Comparison of ENCODE assay signal across 9 cellular contexts in the genomic region with DNA sequence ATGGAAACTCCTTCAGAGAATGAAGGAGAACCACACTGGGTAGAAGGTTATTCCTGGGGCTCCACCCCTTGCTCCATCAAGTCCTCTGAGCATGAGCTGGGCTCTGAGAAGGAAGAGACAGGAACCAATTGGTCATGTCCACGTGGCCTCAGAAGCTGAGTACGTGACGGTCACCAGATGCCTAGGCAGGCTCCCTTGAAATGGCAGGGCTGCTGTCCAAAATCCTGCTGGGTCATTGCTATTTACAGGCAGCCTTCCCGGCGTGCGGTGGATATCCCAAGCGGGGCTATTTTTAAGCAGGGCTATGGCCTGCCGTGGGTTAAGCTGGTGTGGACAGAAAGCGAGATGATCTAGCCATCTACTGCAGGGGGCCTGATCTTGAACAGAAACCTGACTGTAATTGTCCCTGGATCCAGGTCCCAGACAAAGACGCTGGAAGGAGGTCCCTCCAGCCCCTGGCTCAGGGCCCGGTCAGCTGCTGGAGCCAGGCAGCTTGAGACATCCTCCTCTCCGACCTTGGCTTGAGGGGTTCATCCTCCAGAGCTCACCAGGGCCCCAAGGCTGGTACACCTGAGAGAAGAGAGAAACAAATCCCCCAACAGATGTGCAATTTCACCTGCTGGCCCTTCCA. TPM values are rescaled to one million over a fixed set of nuclear protein-coding genes. Genes with fewer than 3 reads are reported as not detected.
DNase-seq lines count a peak whose midpoint lies in the region; ATAC-seq and TF ChIP-seq lines count a peak whose summit lies in the region.
"Had no signal": no experiment of that assay in that cellular context is flagged by ENCODE, and none has a peak within 500 bp of the region (broad histone marks: within the 10 kb centered on the region; RNA-seq: fewer than 3 reads in every experiment).

No MANE protein-coding gene starts in this region.

- no TSS peak for BruUV-seq in Calu3 (replicated peaks; lab: Mats Ljungman, UMichigan)

- DNase-seq in esophagus muscularis mucosa (ENCODE audit: extremely low spot score) (no peak), mesenchymal stem cell (peak; percentile 24), superior temporal gyrus (ENCODE audit: extremely low spot score) (peak; percentile 38), Calu3 (no peak), LoVo (ENCODE audit: low spot score) (no peak)
- no peak for DNase-seq in naive thymus-derived CD8-positive, alpha-beta T cell
- DNase-seq: NCI-H1105 had no signal

- WGBS in HUES64: 89% methylated on average over 12 of the region's 12 CpGs
- WGBS in esophagus muscularis mucosa: 46% methylated on average over 6 of the region's 12 CpGs
- 85% methylated on average over 12 of the region's 12 CpGs for WGBS in mesenchymal stem cell

- no peak overlapping the region for H2AFZ ChIP-seq in mesenchymal stem cell (ENCODE audit: low read depth, low read length)

- H3K27ac ChIP-seq in HUES64 (ENCODE audit: low read depth, low read length) (no peak overlapping the region), esophagus muscularis mucosa (replicated peaks in 1 of 4) (peak overlapping the region; percentile 77 to 86 (median 82)), mesenchymal stem cell (ENCODE audit: low read length, poor library complexity, severe bottlenecking) (no peak overlapping the region)

- no peaks in the 10 kb centered on the region for H3K4me1 Mint-ChIP-seq in Calu3 (ENCODE audit: low read depth, unreplicated experiment)
- H3K4me1 Mint-ChIP-seq in naive thymus-derived CD8-positive, alpha-beta T cell: peaks cover 12 to 29% (median 25%) of the 10 kb centered on the region in 4 donors

- POLR2A ChIA-PET in naive thymus-derived CD8-positive, alpha-beta T cell (lab: Charles Lee): no interaction called here

- no peak overlapping the region for H4K8ac ChIP-seq in mesenchymal stem cell (ENCODE audit: low read length)

- H3K9ac ChIP-seq in HUES64 (ENCODE audit: low read depth, low read length): no peak overlapping the region
- peak overlapping the region; percentile 81 for H3K9ac ChIP-seq in mesenchymal stem cell (ENCODE audit: low read length)

- peak overlapping the region; percentile 65 for H3K4me3 ChIP-seq in HUES64 (ENCODE audit: low read length)
- H3K4me3 ChIP-seq in esophagus muscularis mucosa: peak overlapping the region; percentile 45 to 57 (median 50)
- H3K4me3 ChIP-seq in mesenchymal stem cell (ENCODE audit: insufficient read depth in 1 of 2, low read depth in 1 of 2, low read length in 2 of 2): peak overlapping the region in 1 of 2 experiments; percentile 72

- CTCF ChIA-PET in Calu3 (lab: Charles Lee): no interaction called here

- no peak overlapping the region for H2BK120ac ChIP-seq in mesenchymal stem cell (ENCODE audit: low read depth, low read length)

- H2BK15ac ChIP-seq in mesenchymal stem cell (ENCODE audit: low read depth, poor library complexity, severe bottlenecking): no peak overlapping the region

- no peak overlapping the region for H3K14ac ChIP-seq in mesenchymal stem cell (ENCODE audit: low read length in 2 of 2)

- no peak overlapping the region for H2BK5ac ChIP-seq in mesenchymal stem cell (ENCODE audit: low read depth, low read length, poor library complexity, severe bottlenecking)

- no peaks in the 10 kb centered on the region for H3K27me3 Mint-ChIP-seq in Calu3 (ENCODE audit: unreplicated experiment)
- H3K27me3 Mint-ChIP-seq in naive thymus-derived CD8-positive, alpha-beta T cell: no peaks in the 10 kb centered on the region

- no peak overlapping the region for H3K18ac ChIP-seq in mesenchymal stem cell (ENCODE audit: low read depth in 1 of 2, low read length in 2 of 2)

- H2AK5ac ChIP-seq in mesenchymal stem cell (ENCODE audit: low read length, severe bottlenecking): no peak overlapping the region

- H3K36me3 ChIP-seq in HUES64 (ENCODE audit: insufficient read depth, low read length) (0 out of 2 replicates have a peak, but pooled peaks cover 4% of the 10 kb centered on the region), esophagus muscularis mucosa (no peaks in the 10 kb centered on the region), mesenchymal stem cell (ENCODE audit: control insufficient read depth in 1 of 2, insufficient read depth in 2 of 2, low read depth in 1 of 2, low read length in 2 of 2) (peaks cover 0 to 4% of the 10 kb centered on the region in 2 experiments)

- no peak for TF ChIP-seq EP300 in esophagus muscularis mucosa (IDR thresholded peaks at IDR 0.05)

- no peaks in the 10 kb centered on the region for H3K79me1 ChIP-seq in mesenchymal stem cell (replicated peaks; ENCODE audit: low read length, poor library complexity, severe bottlenecking)

- H3K23ac ChIP-seq in mesenchymal stem cell (ENCODE audit: low read length in 2 of 2): no peak overlapping the region

- no peak overlapping the region for H2BK12ac ChIP-seq in mesenchymal stem cell (ENCODE audit: low read length in 2 of 2)

- peaks cover 4% of the 10 kb centered on the region for H3K36me3 Mint-ChIP-seq in Calu3 (ENCODE audit: insufficient read depth, unreplicated experiment)
- H3K36me3 Mint-ChIP-seq in naive thymus-derived CD8-positive, alpha-beta T cell: peaks cover 0 to 6% (median 2%) of the 10 kb centered on the region in 3 donors

- H3K27me3 ChIP-seq in HUES64 (ENCODE audit: insufficient read depth, low read length): no peaks in the 10 kb centered on the region
- no peaks in the 10 kb centered on the region for H3K27me3 ChIP-seq in esophagus muscularis mucosa
- H3K27me3 ChIP-seq in mesenchymal stem cell (ENCODE audit: control insufficient read depth in 1 of 2, insufficient read depth in 1 of 2, low read length in 2 of 2): no peaks in the 10 kb centered on the region

- peak overlapping the region; percentile 55 for H3K4me2 ChIP-seq in mesenchymal stem cell (ENCODE audit: low read length, poor library complexity, severe bottlenecking)

- no peaks in the 10 kb centered on the region for H3K9me3 ChIP-seq in HUES64 (ENCODE audit: insufficient read depth, low read depth, low read length)
- H3K9me3 ChIP-seq in esophagus muscularis mucosa: no peaks in the 10 kb centered on the region
- H3K9me3 ChIP-seq in mesenchymal stem cell (ENCODE audit: control insufficient read depth, low read length): no peaks in the 10 kb centered on the region

- H3K9me3 Mint-ChIP-seq in Calu3 (ENCODE audit: low read depth, unreplicated experiment): no peaks in the 10 kb centered on the region
- H3K9me3 Mint-ChIP-seq in naive thymus-derived CD8-positive, alpha-beta T cell: peaks cover 0 to 2% (median 0%) of the 10 kb centered on the region in 9 donors

- ATAC-seq in GM18873 (IDR thresholded peaks at IDR 0.05; ENCODE audit: low FRiP score, unreplicated experiment): no peak
- ATAC-seq in naive thymus-derived CD8-positive, alpha-beta T cell: no peak

- H3K4me1 ChIP-seq in HUES64 (ENCODE audit: insufficient read depth, low read length) (peaks cover 19% of the 10 kb centered on the region), esophagus muscularis mucosa (peaks cover 31 to 43% (median 43%) of the 10 kb centered on the region in 4 donors), mesenchymal stem cell (ENCODE audit: control insufficient read depth, insufficient read depth, low read depth, low read length) (peaks cover 5% of the 10 kb centered on the region)

- no peak overlapping the region for H3K4me3 Mint-ChIP-seq in Calu3 (ENCODE audit: low read depth, unreplicated experiment)
- peak overlapping the region in 3 of 10 donors; percentile 9 to 62 (median 54) for H3K4me3 Mint-ChIP-seq in naive thymus-derived CD8-positive, alpha-beta T cell

- intact Hi-C loops in esophagus muscularis mucosa (cut with DNase I): loop anchor here (5.0 kb wide), 1 partner anchor 70 kb away; the partner anchor contains the start of gene ZCCHC9
- intact Hi-C loops in Calu3 (cut with micrococcal nuclease; ENCODE audit: unreplicated experiment): no loop called here

- H4K91ac ChIP-seq in mesenchymal stem cell (ENCODE audit: low read length): no peak overlapping the region

- H3K27ac Mint-ChIP-seq in Calu3 (ENCODE audit: unreplicated experiment): no peak overlapping the region
- peak overlapping the region in 1 of 10 donors; percentile 32 for H3K27ac Mint-ChIP-seq in naive thymus-derived CD8-positive, alpha-beta T cell

- no peak for TF ChIP-seq CTCF in esophagus muscularis mucosa (IDR thresholded peaks at IDR 0.05)
- TF ChIP-seq CTCF in Calu3 (IDR thresholded peaks at IDR 0.05; ENCODE audit: unreplicated experiment): no peak

- no peak overlapping the region for H3K4ac ChIP-seq in mesenchymal stem cell (ENCODE audit: low read depth in 1 of 2, low read length in 2 of 2)

- no peak for TF ChIP-seq POLR2A in esophagus muscularis mucosa (IDR thresholded peaks at IDR 0.05; ENCODE audit: low read depth)

RNA-seq across cellular contexts. Expression of gene CKMT2, which starts 0.6 kb away (rescaled TPM):
- 1.4 TPM for polyA plus RNA-seq in HUES64 (2013, experiment 1 of 2)
- 1.9 TPM for polyA plus RNA-seq in HUES64 (2013, experiment 2 of 2)
- total RNA-seq in esophagus muscularis mucosa: 10 to 100 TPM in 3 of 4 donors, 1 to 10 TPM in 1; 8.6 to 14.9 (median 12.9) TPM
- 0.19 TPM for polyA plus RNA-seq in mesenchymal stem cell (2013, experiment 1 of 2)
- polyA plus RNA-seq in mesenchymal stem cell (2013, experiment 2 of 2): 0.19 TPM
- 0.24 TPM in 1 of 2 replicates, not detected in the other for total RNA-seq in Calu3 (2022)
- total RNA-seq in naive thymus-derived CD8-positive, alpha-beta T cell: under 1 TPM in 1 of 2 experiments, not detected in 1; 0.78 TPM
- polyA plus RNA-seq in naive thymus-derived CD8-positive, alpha-beta T cell: not detected

Comparison
In these comparisons a context has a peak if more than half of its experiments do, and no peak if none do; other contexts are left out.
1. H3K27ac ChIP-seq: peak in esophagus muscularis mucosa (4 of 4); none in HUES64 (single experiment) and mesenchymal stem cell (single experiment).
2. DNase-seq: peak in mesenchymal stem cell (single experiment) and superior temporal gyrus (single experiment); none in esophagus muscularis mucosa (single experiment), Calu3 (single experiment), LoVo (single experiment) and naive thymus-derived CD8-positive, alpha-beta T cell (0 of 10).